23 cellular contexts compared by ENCODE assay signal in genomic region chr22:32325416-32325801, GRCh38. TPM values are rescaled to one million over a fixed set of nuclear protein-coding genes. Genes with fewer than 3 reads are reported as not detected.
DNase-seq lines count a peak whose midpoint lies in the region; ATAC-seq and TF ChIP-seq lines count a peak whose summit lies in the region.
"Had no signal": no experiment of that assay in that cellular context is flagged by ENCODE, and none has a peak within 500 bp of the region (broad histone marks: within the 10 kb centered on the region; RNA-seq: fewer than 3 reads in every experiment).

No MANE protein-coding gene starts in this region.

- H3K4me2 ChIP-seq in osteoblast (ENCODE audit: insufficient read depth, low read length), result no peak overlapping the region

- H3K36me3 ChIP-seq in osteoblast (ENCODE audit: insufficient read depth, low read length), result no peaks in the 10 kb centered on the region
- H3K36me3 ChIP-seq: ascending aorta, heart left ventricle, tibial nerve had no signal

- no peak overlapping the region for H3K27ac ChIP-seq in osteoblast (ENCODE audit: low read depth, low read length)
- H3K27ac ChIP-seq: ascending aorta, heart left ventricle, tibial nerve had no signal

- H3K4me3 ChIP-seq in osteoblast (ENCODE audit: insufficient read depth, low read length), result no peak overlapping the region
- H3K4me3 ChIP-seq: ascending aorta, heart left ventricle, tibial nerve had no signal

- no peaks in the 10 kb centered on the region for H3K27me3 ChIP-seq in osteoblast (ENCODE audit: insufficient read depth, low read length)
- H3K27me3 ChIP-seq: ascending aorta, tibial nerve had no signal

- no peaks in the 10 kb centered on the region for H3K79me2 ChIP-seq in osteoblast (ENCODE audit: insufficient read depth, low read length)

- no peaks in the 10 kb centered on the region for H4K20me1 ChIP-seq in osteoblast (ENCODE audit: insufficient read depth, low read length)

- no peak overlapping the region for H2AFZ ChIP-seq in osteoblast (ENCODE audit: low read length)

- TF ChIP-seq CTCF in osteoblast (IDR thresholded peaks at IDR 0.05; ENCODE audit: extremely low read depth, low read depth, low read length), result no peak

- DNase-seq in NCI-H748 (lab: John Stamatoyannopoulos, UW; ENCODE audit: unreplicated experiment) (peak; percentile 38), NCI-H748 treated with DMSO at 0.1 percent for 48 hours (lab: John Stamatoyannopoulos, UW) (no peak), NCI-H1105 (lab: John Stamatoyannopoulos, UW) (peak; percentile 20), osteoblast (ENCODE audit: insufficient read length, low spot score, missing footprints) (peak; percentile 61)
- DNase-seq in activated CD8-positive, alpha-beta memory T cell treated with anti-CD3 and anti-CD28 coated beads, Interleukin-2, amount 50 U/mL, for 48 hours, result peak; percentile 28
- no peak for DNase-seq in stimulated activated CD4-positive, alpha-beta T cell treated with anti-CD3 and anti-CD28 coated beads, Interleukin-15, amount 100 ng/mL, for 24 hours
- DNase-seq: activated B cell treated with CpG ODN at 0.5 μM for 24 hours; activated naive CD4-positive, alpha-beta T cell; CD4-positive, alpha-beta T cell; cortex of kidney; GOT3; heart left ventricle; kidney glomerular epithelial cell; midbrain; stimulated activated CD4-positive, alpha-beta T cell treated with anti-CD3 and anti-CD28 coated beads, Interleukin-4, amount 100 ng/mL, for 4 hours had no signal

- H3K4me1 ChIP-seq in osteoblast (ENCODE audit: insufficient read depth, low read length), result no peaks in the 10 kb centered on the region
- H3K4me1 ChIP-seq: ascending aorta, heart left ventricle, tibial nerve had no signal

- ATAC-seq in GM18909 (IDR thresholded peaks at IDR 0.05; ENCODE audit: poor library complexity, unreplicated experiment) (no peak), HG03354 (IDR thresholded peaks at IDR 0.05; ENCODE audit: poor library complexity, severe bottlenecking, unreplicated experiment) (no peak)
- ATAC-seq: esophagus mucosa, Panc1 had no signal

- H3K9me3 ChIP-seq in osteoblast (ENCODE audit: low read depth, low read length), result no peaks in the 10 kb centered on the region
- H3K9me3 ChIP-seq: ascending aorta, heart left ventricle had no signal

RNA-seq across cellular contexts. Expression of gene RFPL3, which starts 32.3 kb away (rescaled TPM):
- total RNA-seq in osteoblast, result not detected in 2 replicates
- total RNA-seq: activated B cell treated with CpG ODN at 0.5 μM for 24 hours; ascending aorta; CD4-positive, alpha-beta T cell; esophagus mucosa; heart left ventricle; HT1080; NCI-H460; tibial nerve had no signal

Comparison
In these comparisons a context has a peak if more than half of its experiments do, and no peak if none do; other contexts are left out.
1. DNase-seq: peak in NCI-H748 (single experiment), NCI-H1105 (single experiment), activated CD8-positive, alpha-beta memory T cell treated with anti-CD3 and anti-CD28 coated beads, Interleukin-2, amount 50 U/mL, for 48 hours (single experiment) and osteoblast (single experiment); none in NCI-H748 treated with DMSO at 0.1 percent for 48 hours (single experiment) and stimulated activated CD4-positive, alpha-beta T cell treated with anti-CD3 and anti-CD28 coated beads, Interleukin-15, amount 100 ng/mL, for 24 hours (single experiment).